ENCODE assay signal across 11 cellular contexts in the genomic region with DNA sequence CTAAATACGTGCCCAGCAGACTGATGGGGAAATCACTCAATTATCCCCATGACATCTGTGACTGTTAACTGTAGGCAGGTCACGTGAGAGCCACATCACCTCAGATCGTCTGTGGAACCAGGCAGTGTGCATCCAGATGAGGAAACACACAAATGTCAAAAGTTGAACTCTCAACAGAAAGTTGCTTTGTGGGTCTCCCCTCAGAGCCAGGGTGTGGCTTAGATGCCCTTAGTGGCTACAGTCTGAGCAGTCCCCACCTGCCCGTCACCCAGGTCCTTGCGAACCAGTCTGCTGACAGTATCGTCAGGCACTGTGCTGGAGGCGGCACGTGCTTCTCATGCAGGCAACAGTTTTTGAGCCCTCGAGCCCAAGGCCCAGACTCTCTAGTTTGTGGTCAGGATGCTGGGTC. TPM values are rescaled to one million over a fixed set of nuclear protein-coding genes. Genes with fewer than 3 reads are reported as not detected.
DNase-seq lines count a peak whose midpoint lies in the region; ATAC-seq, FAIRE-seq and TF ChIP-seq lines count a peak whose summit lies in the region.
"Had no signal": no experiment of that assay in that cellular context is flagged by ENCODE, and none has a peak within 500 bp of the region (broad histone marks: within the 10 kb centered on the region; RNA-seq: fewer than 3 reads in every experiment).

No MANE protein-coding gene starts in this region.

- CTCF ChIA-PET in activated naive CD4-positive, alpha-beta T cell treated with anti-CD3 and anti-CD28 coated beads, Interleukin-2, amount 10 ng/mL, durations not matched to agents 7 days and 5 days (lab: Charles Lee), result no interaction called here

- ATAC-seq in stimulated activated naive CD8-positive, alpha-beta T cell treated with anti-CD3 and anti-CD28 coated beads, Interleukin-15, amount 100 ng/mL, for 72 hours, result no peak

- H3K36me3 ChIP-seq in OCI-LY1 (ENCODE audit: insufficient read depth, low read length), result no peaks in the 10 kb centered on the region
- no peaks in the 10 kb centered on the region for H3K36me3 ChIP-seq in bronchial epithelial cell (ENCODE audit: control insufficient read depth, insufficient read depth, low read length)
- H3K36me3 ChIP-seq: SJCRH30 had no signal

- peak overlapping the region; percentile 97 for H3K27ac ChIP-seq in OCI-LY1 (ENCODE audit: low read depth, low read length, poor library complexity, severe bottlenecking)
- H3K27ac ChIP-seq: SJCRH30 had no signal

- DNase-seq in activated naive CD4-positive, alpha-beta T cell treated with anti-CD3 and anti-CD28 coated beads, Interleukin-2, amount 10 ng/mL, durations not matched to agents 7 days and 5 days, result no peak
- DNase-seq in activated naive CD4-positive, alpha-beta T cell treated with anti-CD3 and anti-CD28 coated beads, Interleukin-2, amount 50 U/mL, for 16 hours, result no peak
- DNase-seq in bronchial epithelial cell (ENCODE audit: low read depth), result no peak
- no peak for DNase-seq in stimulated activated naive CD8-positive, alpha-beta T cell treated with anti-CD3 and anti-CD28 coated beads, Interleukin-15, amount 100 ng/mL, for 72 hours
- DNase-seq in HT-29 (ENCODE audit: low spot score), result no peak
- DNase-seq in NCI-H526 treated with DMSO at 0.1 percent for 48 hours (lab: John Stamatoyannopoulos, UW), result no peak
- DNase-seq in NCI-H526 (lab: John Stamatoyannopoulos, UW), result no peak
- DNase-seq: activated CD8-positive, alpha-beta memory T cell treated with anti-CD3 and anti-CD28 coated beads, Interleukin-2, amount 50 U/mL, for 48 hours; Karpas-422; SJCRH30 had no signal

- H3K4me1 ChIP-seq in OCI-LY1 (ENCODE audit: insufficient read depth, low read length, severe bottlenecking), result peaks cover 47% of the 10 kb centered on the region
- H3K4me1 ChIP-seq: SJCRH30 had no signal

- no peak overlapping the region for H2AFZ ChIP-seq in OCI-LY1 (ENCODE audit: low read length)

- no peaks in the 10 kb centered on the region for H3K27me3 Mint-ChIP-seq in activated naive CD4-positive, alpha-beta T cell treated with anti-CD3 and anti-CD28 coated beads, Interleukin-2, amount 10 ng/mL, durations not matched to agents 7 days and 5 days
- H3K27me3 Mint-ChIP-seq in stimulated activated naive CD8-positive, alpha-beta T cell treated with anti-CD3 and anti-CD28 coated beads, Interleukin-15, amount 100 ng/mL, for 72 hours, result no peaks in the 10 kb centered on the region

- H3K9me3 ChIP-seq in OCI-LY1 (ENCODE audit: low read length), result no peaks in the 10 kb centered on the region
- H3K9me3 ChIP-seq: SJCRH30 had no signal

- peak; percentile 36 for FAIRE-seq in bronchial epithelial cell (lab: Jason Lieb, UNC)

- peaks cover 8% of the 10 kb centered on the region for H3K36me3 Mint-ChIP-seq in activated naive CD4-positive, alpha-beta T cell treated with anti-CD3 and anti-CD28 coated beads, Interleukin-2, amount 10 ng/mL, durations not matched to agents 7 days and 5 days

- H3K79me2 ChIP-seq in OCI-LY1 (ENCODE audit: insufficient read depth, low read length), result no peaks in the 10 kb centered on the region

- no peak overlapping the region for H3K9ac ChIP-seq in OCI-LY1 (ENCODE audit: low read length)

- no peaks in the 10 kb centered on the region for H3F3A ChIP-seq in OCI-LY1 (ENCODE audit: insufficient read depth, low read length)

- no peak overlapping the region for H3K4me2 ChIP-seq in OCI-LY1 (ENCODE audit: low read length)

- H4K20me1 ChIP-seq in OCI-LY1 (ENCODE audit: insufficient read depth, low read length), result no peaks in the 10 kb centered on the region

- H3K4me3 Mint-ChIP-seq in activated naive CD4-positive, alpha-beta T cell treated with anti-CD3 and anti-CD28 coated beads, Interleukin-2, amount 10 ng/mL, durations not matched to agents 7 days and 5 days, result peak overlapping the region; percentile 47
- peak overlapping the region; percentile 70 to 81 for H3K4me3 Mint-ChIP-seq in stimulated activated naive CD8-positive, alpha-beta T cell treated with anti-CD3 and anti-CD28 coated beads, Interleukin-15, amount 100 ng/mL, for 72 hours

- no peak for TF ChIP-seq CTCF in OCI-LY1 (IDR thresholded peaks at IDR 0.05; ENCODE audit: low read length)
- TF ChIP-seq CTCF in bronchial epithelial cell (IDR thresholded peaks at IDR 0.05; ENCODE audit: insufficient read depth, low read length, severe bottlenecking), result no peak

- no peaks in the 10 kb centered on the region for H3K9me3 Mint-ChIP-seq in activated naive CD4-positive, alpha-beta T cell treated with anti-CD3 and anti-CD28 coated beads, Interleukin-2, amount 10 ng/mL, durations not matched to agents 7 days and 5 days
- no peaks in the 10 kb centered on the region for H3K9me3 Mint-ChIP-seq in stimulated activated naive CD8-positive, alpha-beta T cell treated with anti-CD3 and anti-CD28 coated beads, Interleukin-15, amount 100 ng/mL, for 72 hours

- no peaks in the 10 kb centered on the region for H3K27me3 ChIP-seq in OCI-LY1 (ENCODE audit: insufficient read depth, low read length)
- H3K27me3 ChIP-seq in bronchial epithelial cell (ENCODE audit: control insufficient read depth, insufficient read depth, low read length), result no peaks in the 10 kb centered on the region
- H3K27me3 ChIP-seq: SJCRH30 had no signal

- H3K4me1 Mint-ChIP-seq in activated naive CD4-positive, alpha-beta T cell treated with anti-CD3 and anti-CD28 coated beads, Interleukin-2, amount 10 ng/mL, durations not matched to agents 7 days and 5 days, result peaks cover 65% of the 10 kb centered on the region
- H3K4me1 Mint-ChIP-seq in stimulated activated naive CD8-positive, alpha-beta T cell treated with anti-CD3 and anti-CD28 coated beads, Interleukin-15, amount 100 ng/mL, for 72 hours, result peaks cover 51% of the 10 kb centered on the region

- H3K27ac Mint-ChIP-seq in activated naive CD4-positive, alpha-beta T cell treated with anti-CD3 and anti-CD28 coated beads, Interleukin-2, amount 10 ng/mL, durations not matched to agents 7 days and 5 days, result peak overlapping the region; percentile 99
- H3K27ac Mint-ChIP-seq in stimulated activated naive CD8-positive, alpha-beta T cell treated with anti-CD3 and anti-CD28 coated beads, Interleukin-15, amount 100 ng/mL, for 72 hours, result peak overlapping the region in 1 of 2 donors; percentile 78

- no peak overlapping the region for H3K4me3 ChIP-seq in OCI-LY1 (ENCODE audit: low read depth, low read length, poor library complexity, severe bottlenecking)
- H3K4me3 ChIP-seq in bronchial epithelial cell (ENCODE audit: low read depth, low read length), result no peak overlapping the region
- H3K4me3 ChIP-seq: SJCRH30 had no signal

- no peaks in the 10 kb centered on the region for H3K9me2 ChIP-seq in OCI-LY1 (ENCODE audit: low read depth, low read length)

RNA-seq across cellular contexts. Expression of gene TMEM187, which starts 10.8 kb away (rescaled TPM):
- total RNA-seq in bronchial epithelial cell, result 4.0 and 5.3 TPM in 2 replicates
- 21.4 and 23.4 TPM in 2 replicates for total RNA-seq in HT-29 (2014; rRNA removed; shearing (Covaris generic))

RNA-seq across cellular contexts. Expression of gene HCFC1, which starts 11.7 kb away (rescaled TPM):
- 5.5 and 7.3 TPM in 2 replicates for total RNA-seq in bronchial epithelial cell
- 106 and 124 TPM in 2 replicates for total RNA-seq in HT-29 (2014; rRNA removed; shearing (Covaris generic))

RNA-seq across cellular contexts. Expression of gene IRAK1, which starts 36.4 kb away (rescaled TPM):
- total RNA-seq in bronchial epithelial cell, result 114 and 119 TPM in 2 replicates
- total RNA-seq in HT-29 (2014; rRNA removed; shearing (Covaris generic)), result 536 and 557 TPM in 2 replicates

RNA-seq across cellular contexts. Expression of gene RENBP, which starts 38.9 kb away (rescaled TPM):
- 5.5 and 10.3 TPM in 2 replicates for total RNA-seq in bronchial epithelial cell
- 0.08 and 0.91 TPM in 2 replicates for total RNA-seq in HT-29 (2014; rRNA removed; shearing (Covaris generic))

RNA-seq across cellular contexts. Expression of gene NAA10, which starts 48.5 kb away (rescaled TPM):
- total RNA-seq in bronchial epithelial cell, result 56.9 and 66.8 TPM in 2 replicates
- total RNA-seq in HT-29 (2014; rRNA removed; shearing (Covaris generic)), result 304 and 321 TPM in 2 replicates

Comparison
In these comparisons a context has a peak if more than half of its experiments do, and no peak if none do; other contexts are left out.
1. RNA of gene HCFC1, which starts 11.7 kb away (total RNA-seq): 106 to 124 TPM in HT-29; 5.5 to 7.3 TPM in bronchial epithelial cell; every median in the first group is over 10 times any median in the second.